In the genomic region with DNA sequence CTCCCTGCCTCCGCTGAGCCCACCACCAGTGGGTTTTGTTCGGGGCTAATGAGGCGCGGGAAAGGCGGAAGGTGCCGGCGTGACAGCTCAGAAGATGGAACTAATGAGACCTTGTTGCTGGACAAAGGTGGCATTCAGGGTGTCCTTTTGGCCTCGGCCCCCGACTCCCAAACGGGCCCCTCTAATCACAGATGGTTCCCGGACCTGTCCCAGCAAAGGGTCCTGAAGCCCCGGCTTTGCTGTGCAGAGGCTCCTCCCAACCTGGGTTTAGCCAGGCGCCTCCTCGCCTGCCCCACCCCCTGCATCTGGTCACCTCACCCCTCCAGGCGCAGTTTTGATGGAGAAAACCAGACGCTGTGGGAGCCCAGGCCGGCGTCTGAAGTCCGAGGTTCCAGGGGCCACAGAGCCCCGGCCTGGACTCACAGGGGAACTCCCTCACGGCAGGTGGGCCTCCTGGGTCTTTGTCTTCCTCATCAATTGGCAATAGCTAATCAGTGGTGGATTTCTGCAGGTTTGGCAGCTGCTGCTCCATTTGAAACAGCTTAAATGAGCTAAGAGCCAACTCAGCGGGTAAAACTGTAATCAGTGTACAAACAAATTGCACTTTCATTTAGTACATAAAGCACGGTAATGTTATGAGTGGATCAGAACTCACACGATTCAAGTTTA, we compare ENCODE assay signal across 17 cellular contexts. TPM values are rescaled to one million over a fixed set of nuclear protein-coding genes. Genes with fewer than 3 reads are reported as not detected.
DNase-seq lines count a peak whose midpoint lies in the region; ATAC-seq, FAIRE-seq and TF ChIP-seq lines count a peak whose summit lies in the region.
"Had no signal": no experiment of that assay in that cellular context is flagged by ENCODE, and none has a peak within 500 bp of the region (broad histone marks: within the 10 kb centered on the region; RNA-seq: fewer than 3 reads in every experiment).

No MANE protein-coding gene starts in this region.

- 73 to 83% (median 73%) methylated on average over 24 of the region's 24 CpGs for WGBS in psoas muscle, 3 donors

- peaks cover 7% of the 10 kb centered on the region for H3K4me1 ChIP-seq in iPS-15b (ENCODE audit: control insufficient read depth, insufficient read depth, low read length)
- H3K4me1 ChIP-seq in psoas muscle: peaks cover 20% of the 10 kb centered on the region

- no peak for ATAC-seq in psoas muscle
- ATAC-seq: activated CD4-positive, alpha-beta T cell treated with anti-CD3 and anti-CD28 coated beads for 36 hours; activated naive CD4-positive, alpha-beta T cell treated with anti-CD3 and anti-CD28 coated beads, Interleukin-2, amount 50 U/mL, for 72 hours; T-helper 17 cell had no signal

- TF ChIP-seq CTCF in psoas muscle (IDR thresholded peaks at IDR 0.05) (no peak), GM20000 (IDR thresholded peaks at IDR 0.05; ENCODE audit: extremely low read depth, missing control alignments) (no peak)

- FAIRE-seq in G401.6 (lab: Jason Lieb, UNC): peak; percentile 97
- FAIRE-seq: endothelial cell of umbilical vein had no signal

- no peak overlapping the region for H3K4me3 ChIP-seq in SK-N-MC
- peak overlapping the region; percentile 5 for H3K4me3 ChIP-seq in iPS-15b (ENCODE audit: low read depth, low read length)
- no peak overlapping the region for H3K4me3 ChIP-seq in psoas muscle
- H3K4me3 ChIP-seq: cardiac muscle cell had no signal

- H3K9ac ChIP-seq in SK-N-MC (ENCODE audit: insufficient read length) (peak overlapping the region; percentile 28), iPS-15b (ENCODE audit: low read depth, low read length) (no peak overlapping the region)

- no peaks in the 10 kb centered on the region for H3K36me3 ChIP-seq in SK-N-MC (ENCODE audit: insufficient read depth, low read length)
- no peaks in the 10 kb centered on the region for H3K36me3 ChIP-seq in iPS-15b (ENCODE audit: control insufficient read depth, insufficient read depth, low read length)
- H3K36me3 ChIP-seq in psoas muscle (ENCODE audit: insufficient read depth in 1 of 2, low read depth in 1 of 2): no peaks in the 10 kb centered on the region
- H3K36me3 ChIP-seq: cardiac muscle cell had no signal

- peak overlapping the region; percentile 86 for H3K27ac ChIP-seq in SK-N-MC
- peak overlapping the region; percentile 9 for H3K27ac ChIP-seq in psoas muscle
- H3K27ac ChIP-seq: cardiac muscle cell had no signal

- intact Hi-C loops in psoas muscle (cut with DNase I): loop anchor here in 1 of 2 donors (5.0 kb wide), 1 partner anchor 73 kb away; no protein-coding TSS in a partner anchor

- no peaks in the 10 kb centered on the region for H3K27me3 ChIP-seq in iPS-15b (ENCODE audit: control insufficient read depth, insufficient read depth, low read length)
- no peaks in the 10 kb centered on the region for H3K27me3 ChIP-seq in psoas muscle (ENCODE audit: insufficient read depth in 3 of 3, low read length in 2 of 3)
- H3K27me3 ChIP-seq: cardiac muscle cell had no signal

- H3K9me3 ChIP-seq in SK-N-MC (ENCODE audit: low read depth, low read length) (no peaks in the 10 kb centered on the region), iPS-15b (ENCODE audit: control insufficient read depth, insufficient read depth, low read length) (no peaks in the 10 kb centered on the region), psoas muscle (no peaks in the 10 kb centered on the region)

- no peak for DNase-seq in SK-N-MC (ENCODE audit: low read depth, low spot score)
- DNase-seq in psoas muscle: peak in 1 of 2 donors; percentile 58
- no peak for DNase-seq in GM19238 (ENCODE audit: insufficient read length, low spot score)
- DNase-seq in HT-29 (ENCODE audit: low spot score): no peak
- no peak for DNase-seq in GM20000 (ENCODE audit: low spot score)
- no peak for DNase-seq in Ammon's horn (ENCODE audit: low spot score)
- DNase-seq: activated CD4-positive, alpha-beta T cell treated with anti-CD3 and anti-CD28 coated beads for 36 hours; DND-41; MV-4-11; NCI-H446; stimulated activated CD4-positive, alpha-beta T cell treated with anti-CD3 and anti-CD28 coated beads, Interleukin-2, amount 100 ng/mL, for 24 hours had no signal

RNA-seq across cellular contexts. Expression of gene ADARB1, which starts 44.3 kb away (rescaled TPM):
- 10 to 100 TPM in 2 of 4 donors, 1 to 10 TPM in 2; 6.9 to 22.7 (median 14.4) TPM for total RNA-seq in psoas muscle
- 1 to 10 TPM; 3.8 to 6.4 (median 4.1) TPM for polyA plus RNA-seq in psoas muscle
- 3.3 and 5.0 TPM in 2 replicates for total RNA-seq in HT-29 (2014; rRNA removed; shearing (Covaris generic))
